ENCODE assay signal across 1 cellular context in the genomic region with DNA sequence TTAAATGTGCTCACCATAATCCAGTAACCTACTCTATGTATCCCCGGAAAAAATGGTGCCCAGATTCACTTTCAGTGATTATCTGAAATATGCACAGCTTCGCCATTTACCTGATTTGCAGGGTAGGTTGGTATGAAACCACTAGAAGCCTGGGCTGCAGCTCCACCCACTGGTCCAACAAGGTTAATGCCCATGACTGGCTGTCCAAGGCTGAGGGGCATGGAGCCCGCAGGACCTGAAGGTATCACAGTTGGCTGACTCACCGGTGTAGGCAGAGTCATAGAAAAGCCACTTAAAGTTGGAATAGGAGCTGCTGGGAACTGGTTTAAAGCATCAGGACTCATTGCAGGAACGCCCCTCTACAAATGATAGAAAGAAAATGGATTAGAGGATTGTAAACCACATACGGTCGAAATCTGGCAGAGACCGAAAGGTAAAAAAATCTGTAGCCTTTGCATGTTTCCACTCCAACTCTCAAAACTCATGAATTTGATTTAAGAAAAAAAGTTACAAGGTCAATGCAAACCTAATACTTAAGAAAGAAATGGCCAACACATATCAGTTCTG.
A peak's percentile ranks its signal among the peaks of the same experiment; 100 is the strongest.
TF ChIP-seq lines count a peak whose summit lies in the region.

No MANE protein-coding gene starts in this region.

TF ChIP-seq in A549, 52 proteins besides CTCF, POLR2A, EP300 and RAD21 (continued from another document):
- TF ChIP-seq, protein P1, sequence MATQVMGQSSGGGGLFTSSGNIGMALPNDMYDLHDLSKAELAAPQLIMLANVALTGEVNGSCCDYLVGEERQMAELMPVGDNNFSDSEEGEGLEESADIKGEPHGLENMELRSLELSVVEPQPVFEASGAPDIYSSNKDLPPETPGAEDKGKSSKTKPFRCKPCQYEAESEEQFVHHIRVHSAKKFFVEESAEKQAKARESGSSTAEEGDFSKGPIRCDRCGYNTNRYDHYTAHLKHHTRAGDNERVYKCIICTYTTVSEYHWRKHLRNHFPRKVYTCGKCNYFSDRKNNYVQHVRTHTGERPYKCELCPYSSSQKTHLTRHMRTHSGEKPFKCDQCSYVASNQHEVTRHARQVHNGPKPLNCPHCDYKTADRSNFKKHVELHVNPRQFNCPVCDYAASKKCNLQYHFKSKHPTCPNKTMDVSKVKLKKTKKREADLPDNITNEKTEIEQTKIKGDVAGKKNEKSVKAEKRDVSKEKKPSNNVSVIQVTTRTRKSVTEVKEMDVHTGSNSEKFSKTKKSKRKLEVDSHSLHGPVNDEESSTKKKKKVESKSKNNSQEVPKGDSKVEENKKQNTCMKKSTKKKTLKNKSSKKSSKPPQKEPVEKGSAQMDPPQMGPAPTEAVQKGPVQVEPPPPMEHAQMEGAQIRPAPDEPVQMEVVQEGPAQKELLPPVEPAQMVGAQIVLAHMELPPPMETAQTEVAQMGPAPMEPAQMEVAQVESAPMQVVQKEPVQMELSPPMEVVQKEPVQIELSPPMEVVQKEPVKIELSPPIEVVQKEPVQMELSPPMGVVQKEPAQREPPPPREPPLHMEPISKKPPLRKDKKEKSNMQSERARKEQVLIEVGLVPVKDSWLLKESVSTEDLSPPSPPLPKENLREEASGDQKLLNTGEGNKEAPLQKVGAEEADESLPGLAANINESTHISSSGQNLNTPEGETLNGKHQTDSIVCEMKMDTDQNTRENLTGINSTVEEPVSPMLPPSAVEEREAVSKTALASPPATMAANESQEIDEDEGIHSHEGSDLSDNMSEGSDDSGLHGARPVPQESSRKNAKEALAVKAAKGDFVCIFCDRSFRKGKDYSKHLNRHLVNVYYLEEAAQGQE (IDR thresholded peaks at IDR 0.05) = no peak
- TF ChIP-seq FOSL2 (IDR thresholded peaks at IDR 0.05) = no peak
- TF ChIP-seq FOSL2 (CRISPR knock-in tag; IDR thresholded peaks at IDR 0.05) = peak; percentile 46; the same call in 1 of the 2 replicates
- no peak for TF ChIP-seq PHF8 (IDR thresholded peaks at IDR 0.05; ENCODE audit: borderline replicate concordance, low read depth)
- TF ChIP-seq NFE2L2 (conservative IDR thresholded peaks at IDR 0.05; ENCODE audit: low read length) = no peak
- no peak for TF ChIP-seq FOSB (CRISPR knock-in tag; IDR thresholded peaks at IDR 0.05)
- no peak for TF ChIP-seq RCOR1 (IDR thresholded peaks at IDR 0.05; ENCODE audit: low read depth, low read length)
